8 cellular contexts compared by ENCODE assay signal in the genomic region with DNA sequence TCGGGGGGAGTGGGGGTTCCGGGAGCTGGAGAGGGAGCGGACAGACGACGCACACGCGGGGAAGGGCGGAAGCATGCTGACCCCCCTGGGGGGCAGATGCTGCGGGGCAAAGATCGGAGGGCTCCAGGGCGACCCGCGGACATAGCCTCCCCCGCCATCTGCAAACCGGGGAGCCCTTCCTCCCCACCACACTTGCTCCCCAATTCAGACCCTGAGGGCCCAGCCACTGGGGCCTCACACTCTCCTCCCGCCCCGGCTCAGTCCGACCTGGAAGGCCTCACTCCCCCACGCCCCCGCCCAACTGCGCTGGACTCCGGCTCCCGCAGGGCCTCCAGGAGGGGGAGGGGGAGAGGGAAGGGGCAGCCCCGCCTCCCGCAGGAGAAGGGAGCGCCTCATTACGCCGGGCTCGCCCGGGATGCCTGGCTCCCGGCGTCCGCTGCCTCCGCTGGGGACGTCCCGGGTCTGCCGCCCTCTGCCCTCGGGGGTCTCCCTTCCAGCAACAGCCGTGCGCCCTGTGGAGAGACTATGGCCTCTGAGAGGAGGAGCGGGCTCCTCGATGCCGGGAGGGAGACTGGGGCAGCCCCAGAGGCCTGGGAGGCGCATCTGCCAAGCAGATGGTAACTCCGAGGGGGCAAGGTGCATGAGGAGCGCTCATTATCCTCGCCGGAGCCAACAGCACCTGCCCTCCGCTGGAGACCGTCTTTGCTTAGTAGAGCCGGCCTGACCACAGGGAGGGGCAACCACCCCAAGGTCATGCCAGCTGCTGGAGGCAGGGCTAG. TPM values are rescaled to one million over a fixed set of nuclear protein-coding genes. Genes with fewer than 3 reads are reported as not detected.
DNase-seq lines count a peak whose midpoint lies in the region; ATAC-seq, FAIRE-seq and TF ChIP-seq lines count a peak whose summit lies in the region.

No MANE protein-coding gene starts in this region.

- no peaks in the 10 kb centered on the region for H3K36me3 Mint-ChIP-seq in T-helper 2 cell treated with Interferon-gamma antibody and Interleukin-4, amounts not matched to agents 5 μg/mL and 100 μg/mL, for 36 hours (ENCODE audit: low read depth)

- WGBS in small intestine, 3 donors, result 1 to 2% (median 1%) methylated on average over 38 to 51 of the region's 51 CpGs

- H3K9me3 ChIP-seq in kidney (ENCODE audit: control insufficient read depth in 1 of 2, low read length in 2 of 2) (no peaks in the 10 kb centered on the region), small intestine (ENCODE audit: control insufficient read depth, low read depth) (no peaks in the 10 kb centered on the region)

- no peak for DNase-seq in T-helper 2 cell treated with Interferon-gamma antibody and Interleukin-4, amounts not matched to agents 5 μg/mL and 100 μg/mL, for 36 hours (ENCODE audit: low spot score)
- DNase-seq in T-helper 2 cell, result no peak
- peak; percentile 44 for DNase-seq in NCI-H82 treated with DMSO at 0.1 percent for 48 hours (lab: John Stamatoyannopoulos, UW; ENCODE audit: unreplicated experiment)
- peak; percentile 46 for DNase-seq in cerebellar cortex (ENCODE audit: low spot score)
- peak; percentile 95 for DNase-seq in kidney
- peak; percentile 88 for DNase-seq in small intestine

- peaks cover 4 to 15% of the 10 kb centered on the region in 2 donors for H3K4me1 ChIP-seq in kidney (ENCODE audit: control insufficient read depth in 1 of 2, insufficient read depth in 1 of 2, low read depth in 1 of 2, low read length in 2 of 2)
- H3K4me1 ChIP-seq in small intestine (ENCODE audit: control insufficient read depth in 2 of 2, insufficient read depth in 1 of 2, low read depth in 1 of 2, low read length in 1 of 2), result peaks cover 3 to 5% of the 10 kb centered on the region in 2 donors

- TF ChIP-seq CTCF in kidney (IDR thresholded peaks at IDR 0.05; ENCODE audit: borderline replicate concordance, extremely low read depth, insufficient read depth), result no peak

- H3K4me1 Mint-ChIP-seq in T-helper 2 cell treated with Interferon-gamma antibody and Interleukin-4, amounts not matched to agents 5 μg/mL and 100 μg/mL, for 36 hours (ENCODE audit: low read depth), result peaks cover 6% of the 10 kb centered on the region

- H3K4me3 Mint-ChIP-seq in T-helper 2 cell treated with Interferon-gamma antibody and Interleukin-4, amounts not matched to agents 5 μg/mL and 100 μg/mL, for 36 hours, result peak overlapping the region; percentile 62

- ATAC-seq in HG03460 (IDR thresholded peaks at IDR 0.05; ENCODE audit: unreplicated experiment) (no peak), HG03354 (IDR thresholded peaks at IDR 0.05; ENCODE audit: poor library complexity, severe bottlenecking, unreplicated experiment) (no peak)

- peaks cover 0 to 7% of the 10 kb centered on the region in 2 donors for H3K27me3 ChIP-seq in small intestine (ENCODE audit: control insufficient read depth in 2 of 2, insufficient read depth in 2 of 2, low read length in 2 of 2)

- no peak overlapping the region for H3K27ac Mint-ChIP-seq in T-helper 2 cell treated with Interferon-gamma antibody and Interleukin-4, amounts not matched to agents 5 μg/mL and 100 μg/mL, for 36 hours

- peaks cover 69% of the 10 kb centered on the region for H3K27me3 Mint-ChIP-seq in T-helper 2 cell treated with Interferon-gamma antibody and Interleukin-4, amounts not matched to agents 5 μg/mL and 100 μg/mL, for 36 hours (ENCODE audit: low read depth)

- H3K9ac ChIP-seq in kidney (ENCODE audit: low read length in 2 of 2), result peak overlapping the region; percentile 77 to 95

- no peaks in the 10 kb centered on the region for H3K36me3 ChIP-seq in kidney (ENCODE audit: control insufficient read depth in 1 of 2, insufficient read depth in 2 of 2, low read length in 2 of 2)
- H3K36me3 ChIP-seq in small intestine (ENCODE audit: control insufficient read depth in 2 of 2, insufficient read depth in 2 of 2, low read length in 2 of 2), result no peaks in the 10 kb centered on the region

- H3K27ac ChIP-seq in kidney (ENCODE audit: low read depth in 2 of 2, low read length in 2 of 2) (peak overlapping the region; percentile 97 to 98), small intestine (ENCODE audit: low read depth in 1 of 2, low read length in 1 of 2) (peak overlapping the region; percentile 97 to 99)

- no peak for FAIRE-seq in kidney (lab: Jason Lieb, UNC)
- no peak for FAIRE-seq in small intestine (lab: Jason Lieb, UNC)

- H3K4me3 ChIP-seq in kidney (ENCODE audit: low read length in 2 of 2) (peak overlapping the region; percentile 56 to 80), small intestine (ENCODE audit: low read depth in 1 of 2, low read length in 2 of 2) (peak overlapping the region; percentile 57 to 80)

- intact Hi-C loops in kidney (cut with DNase I), result no loop called here

- H3K9me3 Mint-ChIP-seq in T-helper 2 cell treated with Interferon-gamma antibody and Interleukin-4, amounts not matched to agents 5 μg/mL and 100 μg/mL, for 36 hours, result no peaks in the 10 kb centered on the region

RNA-seq across cellular contexts. Expression of a gene that starts 0.6 kb away (rescaled TPM):
- 80.6 TPM for total RNA-seq in kidney
- polyA plus RNA-seq in kidney (ENCODE audit: insufficient read depth, low read depth, low replicate concordance) (120 TPM), small intestine (100 to 1,000 TPM in 2 of 3 donors, 10 to 100 TPM in 1; 27.0 to 126 (median 120) TPM)

RNA-seq across cellular contexts. Expression of a gene that starts 21.3 kb away (rescaled TPM):
- 33.0 TPM for total RNA-seq in kidney
- 40.0 TPM for polyA plus RNA-seq in kidney (ENCODE audit: insufficient read depth, low read depth, low replicate concordance)
- 10 to 100 TPM in 2 of 3 donors, 1 to 10 TPM in 1; 6.9 to 22.6 (median 10.8) TPM for polyA plus RNA-seq in small intestine

Comparison
In these comparisons a context has a peak if more than half of its experiments do, and no peak if none do; other contexts are left out.
1. DNase-seq: peak in NCI-H82 treated with DMSO at 0.1 percent for 48 hours (single experiment), cerebellar cortex (single experiment), kidney (single experiment) and small intestine (single experiment); none in T-helper 2 cell treated with Interferon-gamma antibody and Interleukin-4, amounts not matched to agents 5 μg/mL and 100 μg/mL, for 36 hours (single experiment) and T-helper 2 cell (0 of 5).